Comparison of ENCODE assay signal across 8 cellular contexts in the genomic region with DNA sequence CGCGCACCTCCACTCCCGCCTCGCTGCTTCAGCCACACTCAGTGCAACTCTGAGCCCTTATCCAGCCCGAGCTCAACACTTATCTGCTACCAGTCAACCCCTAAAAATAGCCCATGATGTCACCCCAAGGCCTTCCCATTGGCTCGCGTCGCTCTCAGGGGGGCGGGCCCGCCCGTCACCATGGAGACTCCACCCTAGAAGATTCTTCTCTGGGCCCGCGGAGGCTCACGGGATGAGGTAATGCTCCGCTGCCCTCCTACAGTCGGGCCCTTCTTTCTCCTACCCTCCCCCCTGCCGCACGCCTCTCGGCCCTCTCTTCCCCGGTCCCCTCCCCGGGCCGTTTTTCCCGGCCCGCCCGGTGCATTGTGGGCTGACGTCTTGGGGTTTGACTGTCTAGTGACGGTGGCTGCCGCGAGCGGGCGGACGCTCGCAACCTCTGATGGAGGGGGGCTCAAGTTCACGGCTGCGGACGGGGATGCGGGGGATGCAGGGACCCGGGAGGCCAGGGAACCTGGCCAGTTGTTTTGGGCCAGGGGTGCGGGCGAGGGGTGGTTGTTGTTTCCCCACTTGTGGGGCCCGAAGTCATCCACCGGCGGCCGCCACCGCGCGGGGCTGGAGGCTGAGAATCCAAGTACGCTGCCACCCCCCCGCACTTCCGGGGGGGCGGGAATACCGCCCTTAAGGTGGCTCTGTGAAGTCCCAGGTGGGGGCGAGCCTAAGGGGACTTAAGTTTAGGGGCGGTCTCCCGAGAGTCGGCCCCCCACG.
A peak's percentile ranks its signal among the peaks of the same experiment; 100 is the strongest.
DNase-seq lines count a peak whose midpoint lies in the region; ATAC-seq and TF ChIP-seq lines count a peak whose summit lies in the region.

A gene (minus strand): TSS at position 55 of the 765 bp plus-strand sequence. CDS start 977 bp downstream, outside the sequence.

- peaks cover 6% of the 10 kb centered on the region for H3K9me3 Mint-ChIP-seq in activated naive CD4-positive, alpha-beta T cell treated with anti-CD3 and anti-CD28 coated beads, Interleukin-2, amount 50 U/mL, for 24 hours

- peaks cover 12% of the 10 kb centered on the region for H3K36me3 Mint-ChIP-seq in activated naive CD4-positive, alpha-beta T cell treated with anti-CD3 and anti-CD28 coated beads, Interleukin-2, amount 50 U/mL, for 24 hours

- no peaks in the 10 kb centered on the region for H3K27me3 ChIP-seq in GM06990 (replicated peaks; ENCODE audit: control insufficient read depth, insufficient read depth, low read length)

- H3K4me1 Mint-ChIP-seq in activated naive CD4-positive, alpha-beta T cell treated with anti-CD3 and anti-CD28 coated beads, Interleukin-2, amount 50 U/mL, for 24 hours: peaks cover 25% of the 10 kb centered on the region

- H3K4me3 Mint-ChIP-seq in activated naive CD4-positive, alpha-beta T cell treated with anti-CD3 and anti-CD28 coated beads, Interleukin-2, amount 50 U/mL, for 24 hours: peak within 1 kb of the TSS; percentile 98

- no peaks in the 10 kb centered on the region for H3K27me3 Mint-ChIP-seq in activated naive CD4-positive, alpha-beta T cell treated with anti-CD3 and anti-CD28 coated beads, Interleukin-2, amount 50 U/mL, for 24 hours

- DNase-seq in GM06990 (ENCODE audit: extremely low read depth, insufficient read length): peak; percentile 99
- peak; percentile 93 for DNase-seq in NCI-H1092 (lab: John Stamatoyannopoulos, UW)
- DNase-seq in germinal center (ENCODE audit: low spot score): peak; percentile 98
- peak; percentile 99 for DNase-seq in non-pigmented ciliary epithelial cell (ENCODE audit: low read depth)
- DNase-seq in superior temporal gyrus (ENCODE audit: extremely low spot score): peak; percentile 100

- peak within 1 kb of the TSS; percentile 87 for H3K27ac Mint-ChIP-seq in activated naive CD4-positive, alpha-beta T cell treated with anti-CD3 and anti-CD28 coated beads, Interleukin-2, amount 50 U/mL, for 24 hours

- H3K4me3 ChIP-seq in GM06990 (replicated peaks; ENCODE audit: low read depth, low read length): peak within 1 kb of the TSS; percentile 83

- ATAC-seq in HG02588 (IDR thresholded peaks at IDR 0.05; ENCODE audit: unreplicated experiment) (peak; percentile 75), SK-N-SH treated with all-trans-retinoic acid at 6 μM for 48 hours (peak; percentile 78)

- H3K36me3 ChIP-seq in GM06990 (ENCODE audit: control insufficient read depth, insufficient read depth, low read length): no peaks in the 10 kb centered on the region

- no peak for TF ChIP-seq CTCF in GM06990 (IDR thresholded peaks at IDR 0.05; ENCODE audit: insufficient read depth, low read length, poor library complexity, severe bottlenecking)

TF ChIP-seq in SK-N-SH treated with all-trans-retinoic acid at 6 μM for 48 hours, 23 proteins besides CTCF, POLR2A, EP300 and RAD21:
- TF ChIP-seq ZC3H10 (CRISPR knock-in tag; IDR thresholded peaks at IDR 0.05): no peak
- TF ChIP-seq OSR1 (CRISPR knock-in tag; IDR thresholded peaks at IDR 0.05): no peak
- TF ChIP-seq ZNF565 (CRISPR knock-in tag; conservative IDR thresholded peaks at IDR 0.05; ENCODE audit: low read depth): no peak
- TF ChIP-seq TCF4 (CRISPR knock-in tag; IDR thresholded peaks at IDR 0.05; ENCODE audit: borderline replicate concordance): no peak
- TF ChIP-seq ISL1 (CRISPR knock-in tag; IDR thresholded peaks at IDR 0.05): no peak; the same call in 1 of the 2 replicates
- no peak; the same call in 1 of the 2 replicates for TF ChIP-seq SNAI2 (CRISPR knock-in tag; IDR thresholded peaks at IDR 0.05)
- TF ChIP-seq, protein P1, sequence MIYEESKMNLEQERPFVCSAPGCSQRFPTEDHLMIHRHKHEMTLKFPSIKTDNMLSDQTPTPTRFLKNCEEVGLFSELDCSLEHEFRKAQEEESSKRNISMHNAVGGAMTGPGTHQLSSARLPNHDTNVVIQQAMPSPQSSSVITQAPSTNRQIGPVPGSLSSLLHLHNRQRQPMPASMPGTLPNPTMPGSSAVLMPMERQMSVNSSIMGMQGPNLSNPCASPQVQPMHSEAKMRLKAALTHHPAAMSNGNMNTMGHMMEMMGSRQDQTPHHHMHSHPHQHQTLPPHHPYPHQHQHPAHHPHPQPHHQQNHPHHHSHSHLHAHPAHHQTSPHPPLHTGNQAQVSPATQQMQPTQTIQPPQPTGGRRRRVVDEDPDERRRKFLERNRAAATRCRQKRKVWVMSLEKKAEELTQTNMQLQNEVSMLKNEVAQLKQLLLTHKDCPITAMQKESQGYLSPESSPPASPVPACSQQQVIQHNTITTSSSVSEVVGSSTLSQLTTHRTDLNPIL (CRISPR knock-in tag; IDR thresholded peaks at IDR 0.05; ENCODE audit: low read depth): peak; percentile 72; the same call in 1 of the 2 replicates
- TF ChIP-seq, protein P2, sequence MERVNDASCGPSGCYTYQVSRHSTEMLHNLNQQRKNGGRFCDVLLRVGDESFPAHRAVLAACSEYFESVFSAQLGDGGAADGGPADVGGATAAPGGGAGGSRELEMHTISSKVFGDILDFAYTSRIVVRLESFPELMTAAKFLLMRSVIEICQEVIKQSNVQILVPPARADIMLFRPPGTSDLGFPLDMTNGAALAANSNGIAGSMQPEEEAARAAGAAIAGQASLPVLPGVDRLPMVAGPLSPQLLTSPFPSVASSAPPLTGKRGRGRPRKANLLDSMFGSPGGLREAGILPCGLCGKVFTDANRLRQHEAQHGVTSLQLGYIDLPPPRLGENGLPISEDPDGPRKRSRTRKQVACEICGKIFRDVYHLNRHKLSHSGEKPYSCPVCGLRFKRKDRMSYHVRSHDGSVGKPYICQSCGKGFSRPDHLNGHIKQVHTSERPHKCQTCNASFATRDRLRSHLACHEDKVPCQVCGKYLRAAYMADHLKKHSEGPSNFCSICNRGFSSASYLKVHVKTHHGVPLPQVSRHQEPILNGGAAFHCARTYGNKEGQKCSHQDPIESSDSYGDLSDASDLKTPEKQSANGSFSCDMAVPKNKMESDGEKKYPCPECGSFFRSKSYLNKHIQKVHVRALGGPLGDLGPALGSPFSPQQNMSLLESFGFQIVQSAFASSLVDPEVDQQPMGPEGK (CRISPR knock-in tag; IDR thresholded peaks at IDR 0.05; ENCODE audit: borderline replicate concordance): peak; percentile 93
- 0 out of 2 replicates have a peak, but pooled peaks have one; percentile 71 for TF ChIP-seq GLIS3 (CRISPR knock-in tag; IDR thresholded peaks at IDR 0.05)
- TF ChIP-seq ZNF70 (CRISPR knock-in tag; IDR thresholded peaks at IDR 0.05): no peak
- no peak for TF ChIP-seq ZNF8 (CRISPR knock-in tag; IDR thresholded peaks at IDR 0.05)
- TF ChIP-seq, protein P3, sequence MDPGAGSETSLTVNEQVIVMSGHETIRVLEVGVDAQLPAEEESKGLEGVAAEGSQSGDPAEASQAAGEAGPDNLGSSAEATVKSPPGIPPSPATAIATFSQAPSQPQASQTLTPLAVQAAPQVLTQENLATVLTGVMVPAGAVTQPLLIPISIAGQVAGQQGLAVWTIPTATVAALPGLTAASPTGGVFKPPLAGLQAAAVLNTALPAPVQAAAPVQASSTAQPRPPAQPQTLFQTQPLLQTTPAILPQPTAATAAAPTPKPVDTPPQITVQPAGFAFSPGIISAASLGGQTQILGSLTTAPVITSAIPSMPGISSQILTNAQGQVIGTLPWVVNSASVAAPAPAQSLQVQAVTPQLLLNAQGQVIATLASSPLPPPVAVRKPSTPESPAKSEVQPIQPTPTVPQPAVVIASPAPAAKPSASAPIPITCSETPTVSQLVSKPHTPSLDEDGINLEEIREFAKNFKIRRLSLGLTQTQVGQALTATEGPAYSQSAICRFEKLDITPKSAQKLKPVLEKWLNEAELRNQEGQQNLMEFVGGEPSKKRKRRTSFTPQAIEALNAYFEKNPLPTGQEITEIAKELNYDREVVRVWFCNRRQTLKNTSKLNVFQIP (CRISPR knock-in tag; IDR thresholded peaks at IDR 0.05; ENCODE audit: borderline replicate concordance, low read depth): no peak
- TF ChIP-seq, protein P4, sequence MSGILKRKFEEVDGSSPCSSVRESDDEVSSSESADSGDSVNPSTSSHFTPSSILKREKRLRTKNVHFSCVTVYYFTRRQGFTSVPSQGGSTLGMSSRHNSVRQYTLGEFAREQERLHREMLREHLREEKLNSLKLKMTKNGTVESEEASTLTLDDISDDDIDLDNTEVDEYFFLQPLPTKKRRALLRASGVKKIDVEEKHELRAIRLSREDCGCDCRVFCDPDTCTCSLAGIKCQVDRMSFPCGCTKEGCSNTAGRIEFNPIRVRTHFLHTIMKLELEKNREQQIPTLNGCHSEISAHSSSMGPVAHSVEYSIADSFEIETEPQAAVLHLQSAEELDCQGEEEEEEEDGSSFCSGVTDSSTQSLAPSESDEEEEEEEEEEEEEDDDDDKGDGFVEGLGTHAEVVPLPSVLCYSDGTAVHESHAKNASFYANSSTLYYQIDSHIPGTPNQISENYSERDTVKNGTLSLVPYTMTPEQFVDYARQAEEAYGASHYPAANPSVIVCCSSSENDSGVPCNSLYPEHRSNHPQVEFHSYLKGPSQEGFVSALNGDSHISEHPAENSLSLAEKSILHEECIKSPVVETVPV (CRISPR knock-in tag; IDR thresholded peaks at IDR 0.05): 0 out of 2 replicates have a peak, but pooled peaks have one; percentile 11
- no peak for TF ChIP-seq BACH2 (CRISPR knock-in tag; IDR thresholded peaks at IDR 0.05; ENCODE audit: borderline replicate concordance)
- 0 out of 2 replicates have a peak, but pooled peaks have one; percentile 20 for TF ChIP-seq ESRRG (CRISPR knock-in tag; IDR thresholded peaks at IDR 0.05)

Comparison
In these comparisons a context has a peak if more than half of its experiments do, and no peak if none do; other contexts are left out.
1. Peak in every context shown above with its lines: DNase-seq, ATAC-seq and H3K4me3 ChIP-seq.